Comparison of ENCODE assay signal across 25 cellular contexts in genomic region chr22:35205141-35205775, GRCh38. TPM values are rescaled to one million over a fixed set of nuclear protein-coding genes. Genes with fewer than 3 reads are reported as not detected.
A peak's percentile ranks its signal among the peaks of the same experiment; 100 is the strongest.
DNase-seq lines count a peak whose midpoint lies in the region; ATAC-seq, FAIRE-seq and TF ChIP-seq lines count a peak whose summit lies in the region.
"Had no signal": no experiment of that assay in that cellular context is flagged by ENCODE, and none has a peak within 500 bp of the region (broad histone marks: within the 10 kb centered on the region; RNA-seq: fewer than 3 reads in every experiment).

No MANE protein-coding gene starts in this region.

- H3K9me3 ChIP-seq in SK-N-SH (no peaks in the 10 kb centered on the region), stomach smooth muscle (ENCODE audit: control insufficient read depth in 2 of 2, low read length in 2 of 2) (no peaks in the 10 kb centered on the region), kidney (ENCODE audit: control insufficient read depth in 1 of 2, low read length in 2 of 2) (no peaks in the 10 kb centered on the region)

- peak; percentile 61 for DNase-seq in NCI-H2171 treated with DMSO at 0.1 percent for 48 hours (lab: John Stamatoyannopoulos, UW)
- DNase-seq in NCI-H2171 (lab: John Stamatoyannopoulos, UW), result no peak
- no peak for DNase-seq in SK-N-SH
- DNase-seq in mesendoderm, result peak; percentile 77
- DNase-seq in kidney, result no peak
- DNase-seq in HTR-8/SVneo (ENCODE audit: insufficient read length, low spot score), result no peak
- DNase-seq: activated CD4-positive, alpha-beta T cell treated with anti-CD3 and anti-CD28 coated beads for 48 hours; activated naive CD4-positive, alpha-beta T cell treated with anti-CD3 and anti-CD28 coated beads, Interleukin-2, amount 10 ng/mL, durations not matched to agents 7 days and 5 days; dorsolateral prefrontal cortex; erythroblast; hippocampal formation; NCI-H1105; NCI-H2107; NCI-H748 treated with DMSO at 0.1 percent for 48 hours; occipital lobe; right cardiac atrium; Right ventricle myocardium superior; stimulated activated CD4-positive, alpha-beta T cell treated with anti-CD3 and anti-CD28 coated beads, Interleukin-15, amount 100 ng/mL, for 24 hours had no signal

- ATAC-seq in GM21619 (IDR thresholded peaks at IDR 0.05; ENCODE audit: unreplicated experiment), result no peak

- H2AFZ ChIP-seq in SK-N-SH (ENCODE audit: low read depth), result peak overlapping the region; percentile 56; the same call in 1 of the 2 replicates

- no peaks in the 10 kb centered on the region for H3K27me3 ChIP-seq in SK-N-SH (ENCODE audit: insufficient read depth)
- no peaks in the 10 kb centered on the region for H3K27me3 ChIP-seq in mesendoderm (ENCODE audit: insufficient read depth, low read length, poor library complexity)
- H3K27me3 ChIP-seq in stomach smooth muscle (ENCODE audit: control insufficient read depth in 1 of 2, insufficient read depth in 2 of 2, low read length in 2 of 2), result no peaks in the 10 kb centered on the region

- no peak overlapping the region; a peak in 1 of 4 replicates for H3K4me3 ChIP-seq in SK-N-SH (ENCODE audit: low read depth in 2 of 2, low read length in 1 of 2)
- H3K4me3 ChIP-seq in mesendoderm (ENCODE audit: low read length), result no peak overlapping the region
- H3K4me3 ChIP-seq in stomach smooth muscle (ENCODE audit: low read length in 2 of 2), result peak overlapping the region; percentile 50 to 52
- H3K4me3 ChIP-seq in kidney (ENCODE audit: low read length in 2 of 2), result no peak overlapping the region
- H3K4me3 ChIP-seq: dorsolateral prefrontal cortex, lung had no signal

- no peak for FAIRE-seq in kidney (lab: Jason Lieb, UNC)
- no peak for FAIRE-seq in HTR-8/SVneo (lab: Jason Lieb, UNC)
- FAIRE-seq: A204.1, GM19239, islet of Langerhans had no signal

- no peaks in the 10 kb centered on the region for H3K4me1 ChIP-seq in SK-N-SH (ENCODE audit: control insufficient read depth in 1 of 2, insufficient read depth in 2 of 2, low read depth in 1 of 2, low read length in 1 of 2)
- peaks cover 4% of the 10 kb centered on the region for H3K4me1 ChIP-seq in mesendoderm (ENCODE audit: control insufficient read depth, low read depth, low read length)
- H3K4me1 ChIP-seq in stomach smooth muscle (ENCODE audit: control insufficient read depth, insufficient read depth, low read length), result no peaks in the 10 kb centered on the region
- H3K4me1 ChIP-seq in kidney (ENCODE audit: control insufficient read depth in 1 of 2, insufficient read depth in 1 of 2, low read depth in 1 of 2, low read length in 2 of 2), result no peaks in the 10 kb centered on the region
- H3K4me1 ChIP-seq: foreskin keratinocyte had no signal

- no peak overlapping the region for H2AK5ac ChIP-seq in mesendoderm (ENCODE audit: low read length)

- H2BK5ac ChIP-seq in mesendoderm (ENCODE audit: low read length), result no peak overlapping the region

- H4K20me1 ChIP-seq in SK-N-SH (ENCODE audit: insufficient read depth), result no peaks in the 10 kb centered on the region

- H2BK120ac ChIP-seq in mesendoderm (ENCODE audit: low read depth, low read length), result no peak overlapping the region

- no peak for TF ChIP-seq EP300 in SK-N-SH (IDR thresholded peaks at IDR 0.05; ENCODE audit: borderline replicate concordance in 1 of 2, low read depth in 1 of 2, low read length in 1 of 2)

- H3K79me1 ChIP-seq in mesendoderm (ENCODE audit: low read length), result no peaks in the 10 kb centered on the region

- no peak for TF ChIP-seq RAD21 in SK-N-SH (IDR thresholded peaks at IDR 0.05; ENCODE audit: low read length)

- H3K56ac ChIP-seq in mesendoderm (ENCODE audit: low read length), result no peak overlapping the region

- WGBS in SK-N-SH (ENCODE audit: low lambda C conversion rate), result 47% methylated on average over 12 of the region's 12 CpGs
- WGBS in mesendoderm (ENCODE audit: extremely low coverage, insufficient coverage, low lambda C conversion rate), result no CpG with 5 or more reads among the region's 12 CpGs

- no peak overlapping the region for H3K4ac ChIP-seq in mesendoderm (ENCODE audit: low read depth, low read length)

- H3K27ac ChIP-seq in SK-N-SH (ENCODE audit: low read depth in 2 of 2, low read length in 1 of 2) (no peak overlapping the region), mesendoderm (ENCODE audit: low read depth, low read length) (no peak overlapping the region), stomach smooth muscle (ENCODE audit: low read length) (no peak overlapping the region), kidney (ENCODE audit: low read depth in 2 of 2, low read length in 2 of 2) (no peak overlapping the region)
- H3K27ac ChIP-seq: dorsolateral prefrontal cortex, foreskin keratinocyte had no signal

- no peaks in the 10 kb centered on the region for H3K9me2 ChIP-seq in SK-N-SH

- no peaks in the 10 kb centered on the region for H3K79me2 ChIP-seq in SK-N-SH (ENCODE audit: insufficient read depth)
- H3K79me2 ChIP-seq in mesendoderm (ENCODE audit: control insufficient read depth, insufficient read depth, low read length), result no peaks in the 10 kb centered on the region

- H3K36me3 ChIP-seq in SK-N-SH (replicated peaks in 1 of 2; ENCODE audit: control insufficient read depth in 1 of 2, insufficient read depth in 2 of 2, low read length in 1 of 2) (no peaks in the 10 kb centered on the region), mesendoderm (ENCODE audit: control insufficient read depth, insufficient read depth, low read length) (no peaks in the 10 kb centered on the region), stomach smooth muscle (ENCODE audit: control insufficient read depth in 2 of 2, insufficient read depth in 2 of 2, low read length in 2 of 2) (no peaks in the 10 kb centered on the region), kidney (ENCODE audit: control insufficient read depth in 1 of 2, insufficient read depth in 2 of 2, low read length in 2 of 2) (no peaks in the 10 kb centered on the region)

- no peak overlapping the region for H3K18ac ChIP-seq in mesendoderm (ENCODE audit: low read length)

- no peak overlapping the region for H2BK15ac ChIP-seq in mesendoderm (replicated peaks; ENCODE audit: low read depth)

- no peak overlapping the region for H4K5ac ChIP-seq in mesendoderm (ENCODE audit: low read length)

- H3K23ac ChIP-seq in mesendoderm (ENCODE audit: low read length), result no peak overlapping the region

- intact Hi-C loops in kidney (cut with DNase I), result no loop called here

- no peak overlapping the region for H3K9ac ChIP-seq in SK-N-SH
- H3K9ac ChIP-seq in mesendoderm (ENCODE audit: low read length), result no peak overlapping the region
- peak overlapping the region in 1 of 2 donors; percentile 13 for H3K9ac ChIP-seq in stomach smooth muscle (ENCODE audit: low read length in 2 of 2)
- no peak overlapping the region for H3K9ac ChIP-seq in kidney (ENCODE audit: low read length in 2 of 2)

- H4K8ac ChIP-seq in mesendoderm (ENCODE audit: low read depth, low read length), result no peak overlapping the region

- H3K4me2 ChIP-seq in SK-N-SH (peak overlapping the region; percentile 15; the same call in 1 of the 2 replicates), mesendoderm (ENCODE audit: low read length) (no peak overlapping the region)

- TF ChIP-seq CTCF in SK-N-SH (IDR thresholded peaks at IDR 0.05) (no peak), kidney (IDR thresholded peaks at IDR 0.05; ENCODE audit: borderline replicate concordance, extremely low read depth, insufficient read depth) (no peak)

- no peaks in the 10 kb centered on the region for H3F3A ChIP-seq in SK-N-SH (replicated peaks; ENCODE audit: insufficient read depth)

- CTCF ChIA-PET in SK-N-SH (lab: Yijun Ruan, JAX), result interaction anchor here (1.4 kb wide), 1 partner anchor 26 kb away, joined by 5 read pairs; no protein-coding TSS in a partner anchor

- POLR2A ChIA-PET in SK-N-SH (lab: Yijun Ruan, JAX), result no interaction called here

TF ChIP-seq in SK-N-SH, 30 proteins besides CTCF, POLR2A, EP300 and RAD21:
- TF ChIP-seq RCOR1 (IDR thresholded peaks at IDR 0.05; ENCODE audit: low read length) (no peak), SIN3A (IDR thresholded peaks at IDR 0.05; ENCODE audit: borderline replicate concordance, low read depth, low read length) (no peak), MEF2A (IDR thresholded peaks at IDR 0.05; ENCODE audit: borderline replicate concordance, low read depth) (no peak), FOXM1 (IDR thresholded peaks at IDR 0.05; ENCODE audit: low read depth) (no peak), POLR2AphosphoS5 (IDR thresholded peaks at IDR 0.05; ENCODE audit: low read depth, low read length) (no peak), ZBTB33 (IDR thresholded peaks at IDR 0.05; ENCODE audit: borderline replicate concordance, low read depth) (no peak)
TF ChIP-seq in SK-N-SH: peak in this region for 0.

RNA-seq across cellular contexts. Expression of gene HMGXB4, which starts 52.0 kb away (rescaled TPM):
- polyA plus RNA-seq in SK-N-SH (2012; rRNA removed) (16.5 and 21.7 TPM in 2 replicates), kidney (ENCODE audit: insufficient read depth, low read depth, low replicate concordance) (3.7 TPM)
- 19.9 and 22.4 TPM in 2 replicates for polyA plus RNA-seq in SK-N-SH (2012; cell fraction: cytosol; rRNA removed)
- 10.6 and 21.2 TPM in 2 replicates for polyA plus RNA-seq in SK-N-SH (2012; cell fraction: nucleus; rRNA removed)
- polyA plus RNA-seq in mesendoderm (2013, experiment 1 of 2), result 40.0 TPM
- polyA plus RNA-seq in mesendoderm (2013, experiment 2 of 2), result 39.0 TPM
- total RNA-seq in kidney, result 17.3 TPM

Comparison
In these comparisons a context has a peak if more than half of its experiments do, and no peak if none do; other contexts are left out.
1. DNase-seq: peak in NCI-H2171 treated with DMSO at 0.1 percent for 48 hours (single experiment) and mesendoderm (single experiment); none in NCI-H2171 (single experiment), SK-N-SH (single experiment), kidney (single experiment) and HTR-8/SVneo (single experiment).
2. H3K4me3 ChIP-seq: peak in stomach smooth muscle (2 of 2); none in SK-N-SH (0 of 2), mesendoderm (single experiment) and kidney (0 of 2).